9 cellular contexts compared by ENCODE assay signal in the genomic region with DNA sequence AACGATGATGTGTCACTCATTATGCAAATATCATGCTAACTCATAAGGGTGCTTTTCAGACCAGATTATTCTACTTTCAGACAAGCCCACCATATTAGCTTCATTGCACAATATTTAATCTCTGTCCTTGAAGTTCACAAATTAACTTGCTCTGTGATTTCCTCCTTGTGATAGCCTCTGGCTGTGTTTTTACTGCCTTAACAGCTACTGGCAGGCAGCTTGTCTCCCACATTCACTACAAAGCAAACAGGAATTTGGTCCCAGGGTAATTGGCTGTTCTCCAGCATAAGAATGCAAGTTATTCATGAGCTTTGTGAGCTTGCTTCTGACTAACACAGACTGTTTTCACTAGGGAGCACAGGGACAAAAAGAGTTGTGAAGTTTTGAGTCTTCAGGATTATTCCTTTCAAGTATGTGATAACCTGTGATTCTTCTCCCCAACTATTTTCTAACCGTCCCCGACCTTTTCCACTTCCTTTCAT.
DNase-seq lines count a peak whose midpoint lies in the region; ATAC-seq and TF ChIP-seq lines count a peak whose summit lies in the region.
"Had no signal": no experiment of that assay in that cellular context is flagged by ENCODE, and none has a peak within 500 bp of the region (broad histone marks: within the 10 kb centered on the region; RNA-seq: fewer than 3 reads in every experiment).

No MANE protein-coding gene starts in this region.

- POLR2A ChIA-PET in Caco-2 (lab: Charles Lee) = interaction anchor here (2.1 kb wide), 1 partner anchor 329 kb away, joined by 13 read pairs; a partner anchor contains a TSS

- H3K27ac ChIP-seq in osteoblast (ENCODE audit: low read depth, low read length) (peak overlapping the region; percentile 65), sigmoid colon (peak overlapping the region in 2 of 4 donors; percentile 33 to 37)
- H3K27ac ChIP-seq: HL-60 had no signal

- no peak for TF ChIP-seq POLR2A in sigmoid colon (IDR thresholded peaks at IDR 0.05)

- TF ChIP-seq EP300 in sigmoid colon (IDR thresholded peaks at IDR 0.05) = no peak

- H3K27me3 Mint-ChIP-seq in Caco-2 (ENCODE audit: insufficient read depth, unreplicated experiment) = no peaks in the 10 kb centered on the region
- H3K27me3 Mint-ChIP-seq in T-helper 17 cell = no peaks in the 10 kb centered on the region

- peak overlapping the region; percentile 48 for H3K4me3 Mint-ChIP-seq in Caco-2 (ENCODE audit: unreplicated experiment)
- H3K4me3 Mint-ChIP-seq in T-helper 17 cell = no peak overlapping the region

- no peak for ATAC-seq in T-helper 17 cell
- no peak for ATAC-seq in GM21526 (IDR thresholded peaks at IDR 0.05; ENCODE audit: low FRiP score, unreplicated experiment)

- peak overlapping the region; percentile 74 for H3K4me2 ChIP-seq in osteoblast (ENCODE audit: insufficient read depth, low read length)

- H3K4me1 ChIP-seq in Caco-2 (peaks cover 37% of the 10 kb centered on the region), osteoblast (ENCODE audit: insufficient read depth, low read length) (peaks cover 33% of the 10 kb centered on the region), sigmoid colon (peaks cover 0 to 20% (median 14%) of the 10 kb centered on the region in 4 donors)

- peak overlapping the region; percentile 86 for H3K27ac Mint-ChIP-seq in Caco-2 (ENCODE audit: unreplicated experiment)
- peak overlapping the region; percentile 77 for H3K27ac Mint-ChIP-seq in T-helper 17 cell

- H3K36me3 ChIP-seq in Caco-2 (ENCODE audit: control insufficient read depth, insufficient read depth, low read length) (no peaks in the 10 kb centered on the region; the same call in 1 of the 2 replicates), osteoblast (ENCODE audit: insufficient read depth, low read length) (no peaks in the 10 kb centered on the region), sigmoid colon (no peaks in the 10 kb centered on the region)

- peaks cover 17% of the 10 kb centered on the region for H3K9me3 Mint-ChIP-seq in Caco-2 (ENCODE audit: unreplicated experiment)

- BruUV-seq in Caco-2 (replicated peaks; lab: Mats Ljungman, UMichigan) = no TSS peak

- no peak overlapping the region for H3K4me3 ChIP-seq in Caco-2 (ENCODE audit: low read depth, low read length)
- no peak overlapping the region for H3K4me3 ChIP-seq in foreskin fibroblast (ENCODE audit: low read depth in 1 of 2, low read length in 2 of 2)
- peak overlapping the region; percentile 45 for H3K4me3 ChIP-seq in osteoblast (ENCODE audit: insufficient read depth, low read length)
- no peak overlapping the region for H3K4me3 ChIP-seq in sigmoid colon

- H3K27me3 ChIP-seq in Caco-2 (replicated peaks; ENCODE audit: control insufficient read depth, insufficient read depth, low read length) (no peaks in the 10 kb centered on the region), osteoblast (ENCODE audit: insufficient read depth, low read length) (no peaks in the 10 kb centered on the region), sigmoid colon (no peaks in the 10 kb centered on the region)

- no peaks in the 10 kb centered on the region for H4K20me1 ChIP-seq in osteoblast (ENCODE audit: insufficient read depth, low read length)

- CTCF ChIA-PET in Caco-2 (lab: Charles Lee) = interaction anchor here (0.6 to 2.3 kb wide), 8 partner anchors 22 to 476 kb away, joined by 3 to 14 read pairs (median 4); a partner anchor contains a TSS

- peaks cover 22% of the 10 kb centered on the region for H3K9me3 ChIP-seq in Caco-2
- no peaks in the 10 kb centered on the region for H3K9me3 ChIP-seq in T-helper 17 cell (ENCODE audit: control insufficient read depth, low read length, poor library complexity, severe bottlenecking)
- H3K9me3 ChIP-seq in osteoblast (ENCODE audit: low read depth, low read length) = no peaks in the 10 kb centered on the region
- H3K9me3 ChIP-seq in sigmoid colon = peaks cover 0 to 5% (median 0%) of the 10 kb centered on the region in 4 donors

- WGBS in sigmoid colon, 2 donors = 3 to 26% methylated on average over 3 of the region's 3 CpGs

- peak; percentile 82 to 90 for DNase-seq in Caco-2
- DNase-seq in HS-5 (ENCODE audit: low read depth) = peak; percentile 96
- DNase-seq in T-helper 17 cell = no peak
- peak; percentile 96 to 98 for DNase-seq in foreskin fibroblast
- peak; percentile 92 for DNase-seq in osteoblast (ENCODE audit: insufficient read length, low spot score, missing footprints)
- no peak for DNase-seq in sigmoid colon
- DNase-seq in NK-92 treated with Interleukin-12 subunit alpha and Interleukin-12 subunit beta, amount 100 ng/mL, for 24 hours (lab: John Stamatoyannopoulos, UW) = no peak

- peaks cover 25% of the 10 kb centered on the region for H3K4me1 Mint-ChIP-seq in Caco-2 (ENCODE audit: low read depth, unreplicated experiment)
- peaks cover 17% of the 10 kb centered on the region for H3K4me1 Mint-ChIP-seq in T-helper 17 cell

- TF ChIP-seq CTCF in Caco-2 (IDR thresholded peaks at IDR 0.05; ENCODE audit: insufficient read depth in 1 of 2, low read depth in 1 of 2, low read length in 1 of 2, severe bottlenecking in 1 of 2, unreplicated experiment in 1 of 2) (no peak), foreskin fibroblast (IDR thresholded peaks at IDR 0.05; ENCODE audit: low read depth, low read length) (no peak), osteoblast (IDR thresholded peaks at IDR 0.05; ENCODE audit: extremely low read depth, low read depth, low read length) (no peak), sigmoid colon (IDR thresholded peaks at IDR 0.05) (no peak)

- H3K36me3 Mint-ChIP-seq in Caco-2 (ENCODE audit: insufficient read depth, unreplicated experiment) = peaks cover 15% of the 10 kb centered on the region
- H3K36me3 Mint-ChIP-seq in T-helper 17 cell (ENCODE audit: low read depth) = no peaks in the 10 kb centered on the region

- no peaks in the 10 kb centered on the region for H3K79me2 ChIP-seq in osteoblast (ENCODE audit: insufficient read depth, low read length)

- H2AFZ ChIP-seq in osteoblast (ENCODE audit: low read length) = no peak overlapping the region

- intact Hi-C loops in Caco-2 (cut with micrococcal nuclease; ENCODE audit: unreplicated experiment) = loop anchor here (1.0 to 2.0 kb wide), 3 partner anchors 51 to 329 kb away; a partner anchor contains a TSS
- intact Hi-C loops in sigmoid colon (cut with DNase I) = no loop called here

Comparison
In these comparisons a context has a peak if more than half of its experiments do, and no peak if none do; other contexts are left out.
1. DNase-seq: peak in Caco-2 (2 of 2), HS-5 (single experiment), foreskin fibroblast (2 of 2) and osteoblast (single experiment); none in T-helper 17 cell (0 of 3), sigmoid colon (single experiment) and NK-92 treated with Interleukin-12 subunit alpha and Interleukin-12 subunit beta, amount 100 ng/mL, for 24 hours (single experiment).